In the genomic region with DNA sequence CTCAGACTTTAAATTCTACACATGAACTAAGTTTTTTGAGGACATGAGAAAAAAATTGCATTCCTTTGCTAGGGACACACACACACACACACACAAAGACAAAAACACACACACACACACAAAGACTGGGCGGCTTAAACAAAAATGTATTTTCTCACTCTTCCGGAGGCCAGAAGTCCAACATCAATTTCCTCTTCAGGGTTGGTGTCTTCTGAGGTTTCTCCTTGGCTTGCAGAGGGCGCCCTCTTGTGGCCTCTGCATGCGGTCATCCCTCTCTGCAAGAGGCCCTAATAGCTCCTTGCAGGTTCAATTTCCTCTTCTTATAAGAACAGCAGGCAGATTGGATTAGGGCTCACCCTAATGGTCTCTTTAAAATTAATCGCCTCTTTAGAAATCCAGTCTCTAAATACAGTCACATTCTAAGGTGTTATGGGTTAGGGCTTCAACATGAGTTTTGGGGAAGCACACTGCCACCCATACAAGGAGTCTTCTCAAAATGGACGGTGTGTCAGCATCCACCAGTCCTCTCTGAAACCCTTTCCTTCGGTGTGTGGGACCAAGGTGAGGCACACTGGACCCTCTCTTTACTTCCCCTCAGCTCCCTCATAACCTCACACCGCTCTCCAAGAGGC, we compare ENCODE assay signal across 8 cellular contexts.
A peak's percentile ranks its signal among the peaks of the same experiment; 100 is the strongest.
DNase-seq lines count a peak whose midpoint lies in the region; ATAC-seq and TF ChIP-seq lines count a peak whose summit lies in the region.

No MANE protein-coding gene starts in this region.

- CTCF ChIA-PET in mammary epithelial cell (lab: Charles Lee; ENCODE audit: low non-redundant PET) = interaction anchor here (0.5 to 1.4 kb wide), 19 partner anchors 10 to 856 kb away, joined by 3 to 24 read pairs (median 6); no protein-coding TSS in a partner anchor

- dilution Hi-C loops in mammary epithelial cell (cut with HindIII; ENCODE audit: low sequenced_read_pairs) = no loop called here

- H3K9me3 ChIP-seq in mammary epithelial cell (replicated peaks; ENCODE audit: insufficient read depth, low read length) (no peaks in the 10 kb centered on the region), smooth muscle cell (replicated peaks; ENCODE audit: low read depth) (no peaks in the 10 kb centered on the region)

- intact Hi-C loops in mammary epithelial cell (cut with micrococcal nuclease) = loop anchor here (1.0 to 5.0 kb wide), 7 partner anchors 14 to 512 kb away; no protein-coding TSS in a partner anchor

- H3F3A ChIP-seq in smooth muscle cell (ENCODE audit: low read depth) = no peaks in the 10 kb centered on the region

- TF ChIP-seq CTCF in VCaP (conservative IDR thresholded peaks at IDR 0.05) (peak; percentile 92), mammary epithelial cell (conservative IDR thresholded peaks at IDR 0.05 in 1 of 2, IDR thresholded peaks at IDR 0.05 in 1 of 2; ENCODE audit: extremely low read depth in 1 of 2, insufficient read depth in 1 of 2, low read depth in 1 of 2, low read length in 2 of 2) (peak; percentile 88 to 97), smooth muscle cell (IDR thresholded peaks at IDR 0.05; ENCODE audit: borderline replicate concordance, insufficient read depth, poor library complexity, severe bottlenecking) (peak; percentile 96)

- H3K4me3 ChIP-seq in mammary epithelial cell (replicated peaks in 1 of 3; ENCODE audit: insufficient read depth in 1 of 3, low read depth in 2 of 3, low read length in 3 of 3) (no peak overlapping the region), smooth muscle cell (peak overlapping the region; percentile 52)

- H3K27ac ChIP-seq in VCaP (peak overlapping the region; percentile 72), mammary epithelial cell (ENCODE audit: insufficient read depth, low read depth, low read length) (no peak overlapping the region), smooth muscle cell (ENCODE audit: low read depth) (no peak overlapping the region)

- no TSS peak for BruUV-seq in mammary epithelial cell (replicated peaks; lab: Mats Ljungman, UMichigan)

- H3K36me3 ChIP-seq in mammary epithelial cell (ENCODE audit: insufficient read depth, low read length) (no peaks in the 10 kb centered on the region), smooth muscle cell (ENCODE audit: low read depth) (no peaks in the 10 kb centered on the region)

- H3K27me3 ChIP-seq in mammary epithelial cell (ENCODE audit: insufficient read depth, low read length) (no peaks in the 10 kb centered on the region), smooth muscle cell (ENCODE audit: low read depth) (no peaks in the 10 kb centered on the region)

- H2AFZ ChIP-seq in mammary epithelial cell (ENCODE audit: low read depth, low read length) = peak overlapping the region; percentile 55
- peak overlapping the region; percentile 93 for H2AFZ ChIP-seq in smooth muscle cell (ENCODE audit: low read depth)

- H3K4me2 ChIP-seq in mammary epithelial cell (ENCODE audit: insufficient read depth, low read depth, low read length) (no peak overlapping the region), smooth muscle cell (peak overlapping the region; percentile 85)

- peak; percentile 79 for DNase-seq in AG08395 (ENCODE audit: low spot score)
- DNase-seq in NCI-H2171 (lab: John Stamatoyannopoulos, UW) = peak; percentile 59
- peak; percentile 74 for DNase-seq in mammary epithelial cell
- DNase-seq in iPS-NIHi11 (ENCODE audit: low spot score) = peak; percentile 85
- DNase-seq in smooth muscle cell (lab: John Stamatoyannopoulos, UW; ENCODE audit: unreplicated experiment) = peak; percentile 24

- H3K9ac ChIP-seq in mammary epithelial cell (ENCODE audit: insufficient read depth, low read length) (no peak overlapping the region), smooth muscle cell (ENCODE audit: low read depth) (no peak overlapping the region)

- ATAC-seq in GM18868 (IDR thresholded peaks at IDR 0.05; ENCODE audit: unreplicated experiment) (peak; percentile 79), HG03135 (IDR thresholded peaks at IDR 0.05; ENCODE audit: unreplicated experiment) (peak; percentile 80)

- in situ Hi-C loops in mammary epithelial cell (cut with MboI; ENCODE audit: low sequenced_read_pairs in 2 of 2) = loop anchor here in 1 of 2 donors (10.0 to 25.0 kb wide), 2 partner anchors 325 to 502 kb away; no protein-coding TSS in a partner anchor

- H3K79me2 ChIP-seq in mammary epithelial cell (ENCODE audit: insufficient read depth, low read length) (no peaks in the 10 kb centered on the region), smooth muscle cell (ENCODE audit: low read depth) (no peaks in the 10 kb centered on the region)

- H4K20me1 ChIP-seq in mammary epithelial cell (ENCODE audit: insufficient read depth, low read length) (no peaks in the 10 kb centered on the region), smooth muscle cell (ENCODE audit: low read depth) (no peaks in the 10 kb centered on the region)

- H3K4me1 ChIP-seq in mammary epithelial cell (ENCODE audit: insufficient read depth, low read length) = peaks cover 3% of the 10 kb centered on the region
- no peaks in the 10 kb centered on the region for H3K4me1 ChIP-seq in smooth muscle cell (ENCODE audit: low read depth)

- WGBS in mammary epithelial cell (ENCODE audit: low coverage, missing lambda C conversion rate) = 29% methylated on average over 8 of the region's 8 CpGs
- 19% methylated on average over 8 of the region's 8 CpGs for WGBS in smooth muscle cell (ENCODE audit: low lambda C conversion rate)

Comparison
In these comparisons a context has a peak if more than half of its experiments do, and no peak if none do; other contexts are left out.
1. DNase-seq: peak in every context shown above with its lines; median percentile 85 in iPS-NIHi11; 79 in AG08395; 74 in mammary epithelial cell; 59 in NCI-H2171; 24 in smooth muscle cell.